Comparison of ENCODE assay signal across 1 cellular context in genomic region chr6:70667256-70667710, GRCh38.
A peak's percentile ranks its signal among the peaks of the same experiment; 100 is the strongest.
TF ChIP-seq lines count a peak whose summit lies in the region.

No MANE protein-coding gene starts in this region.

TF ChIP-seq in K562, 482 proteins besides CTCF, POLR2A, EP300 and RAD21 (continued from another document and continues in another):
- no peak for TF ChIP-seq E2F8 (IDR thresholded peaks at IDR 0.05; ENCODE audit: low read depth, partially characterized antibody)
- TF ChIP-seq GABPB1 (CRISPR knock-in tag; IDR thresholded peaks at IDR 0.05), result no peak
- TF ChIP-seq, protein P1, sequence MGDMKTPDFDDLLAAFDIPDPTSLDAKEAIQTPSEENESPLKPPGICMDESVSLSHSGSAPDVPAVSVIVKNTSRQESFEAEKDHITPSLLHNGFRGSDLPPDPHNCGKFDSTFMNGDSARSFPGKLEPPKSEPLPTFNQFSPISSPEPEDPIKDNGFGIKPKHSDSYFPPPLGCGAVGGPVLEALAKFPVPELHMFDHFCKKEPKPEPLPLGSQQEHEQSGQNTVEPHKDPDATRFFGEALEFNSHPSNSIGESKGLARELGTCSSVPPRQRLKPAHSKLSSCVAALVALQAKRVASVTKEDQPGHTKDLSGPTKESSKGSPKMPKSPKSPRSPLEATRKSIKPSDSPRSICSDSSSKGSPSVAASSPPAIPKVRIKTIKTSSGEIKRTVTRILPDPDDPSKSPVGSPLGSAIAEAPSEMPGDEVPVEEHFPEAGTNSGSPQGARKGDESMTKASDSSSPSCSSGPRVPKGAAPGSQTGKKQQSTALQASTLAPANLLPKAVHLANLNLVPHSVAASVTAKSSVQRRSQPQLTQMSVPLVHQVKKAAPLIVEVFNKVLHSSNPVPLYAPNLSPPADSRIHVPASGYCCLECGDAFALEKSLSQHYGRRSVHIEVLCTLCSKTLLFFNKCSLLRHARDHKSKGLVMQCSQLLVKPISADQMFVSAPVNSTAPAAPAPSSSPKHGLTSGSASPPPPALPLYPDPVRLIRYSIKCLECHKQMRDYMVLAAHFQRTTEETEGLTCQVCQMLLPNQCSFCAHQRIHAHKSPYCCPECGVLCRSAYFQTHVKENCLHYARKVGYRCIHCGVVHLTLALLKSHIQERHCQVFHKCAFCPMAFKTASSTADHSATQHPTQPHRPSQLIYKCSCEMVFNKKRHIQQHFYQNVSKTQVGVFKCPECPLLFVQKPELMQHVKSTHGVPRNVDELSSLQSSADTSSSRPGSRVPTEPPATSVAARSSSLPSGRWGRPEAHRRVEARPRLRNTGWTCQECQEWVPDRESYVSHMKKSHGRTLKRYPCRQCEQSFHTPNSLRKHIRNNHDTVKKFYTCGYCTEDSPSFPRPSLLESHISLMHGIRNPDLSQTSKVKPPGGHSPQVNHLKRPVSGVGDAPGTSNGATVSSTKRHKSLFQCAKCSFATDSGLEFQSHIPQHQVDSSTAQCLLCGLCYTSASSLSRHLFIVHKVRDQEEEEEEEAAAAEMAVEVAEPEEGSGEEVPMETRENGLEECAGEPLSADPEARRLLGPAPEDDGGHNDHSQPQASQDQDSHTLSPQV (IDR thresholded peaks at IDR 0.05), result peak; percentile 51; the same call in 1 of the 2 replicates
- peak; percentile 61 for TF ChIP-seq POLR2B (IDR thresholded peaks at IDR 0.05; ENCODE audit: low read depth, partially characterized antibody)
- TF ChIP-seq PHF20 (IDR thresholded peaks at IDR 0.05; ENCODE audit: partially characterized antibody), result peak; percentile 86
- TF ChIP-seq, protein P2, sequence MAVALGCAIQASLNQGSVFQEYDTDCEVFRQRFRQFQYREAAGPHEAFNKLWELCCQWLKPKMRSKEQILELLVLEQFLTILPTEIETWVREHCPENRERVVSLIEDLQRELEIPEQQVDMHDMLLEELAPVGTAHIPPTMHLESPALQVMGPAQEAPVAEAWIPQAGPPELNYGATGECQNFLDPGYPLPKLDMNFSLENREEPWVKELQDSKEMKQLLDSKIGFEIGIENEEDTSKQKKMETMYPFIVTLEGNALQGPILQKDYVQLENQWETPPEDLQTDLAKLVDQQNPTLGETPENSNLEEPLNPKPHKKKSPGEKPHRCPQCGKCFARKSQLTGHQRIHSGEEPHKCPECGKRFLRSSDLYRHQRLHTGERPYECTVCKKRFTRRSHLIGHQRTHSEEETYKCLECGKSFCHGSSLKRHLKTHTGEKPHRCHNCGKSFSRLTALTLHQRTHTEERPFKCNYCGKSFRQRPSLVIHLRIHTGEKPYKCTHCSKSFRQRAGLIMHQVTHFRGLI (CRISPR knock-in tag; IDR thresholded peaks at IDR 0.05), result 0 out of 2 replicates have a peak, but pooled peaks have one; percentile 35
- peak; percentile 33 for TF ChIP-seq BRD9 (IDR thresholded peaks at IDR 0.05; ENCODE audit: low read depth, partially characterized antibody)
- no peak for TF ChIP-seq BCL6 (CRISPR knock-in tag; IDR thresholded peaks at IDR 0.05)
- 0 out of 2 replicates have a peak, but pooled peaks have one; percentile 4 for TF ChIP-seq DEAF1 (CRISPR knock-in tag; IDR thresholded peaks at IDR 0.05)
- TF ChIP-seq, protein P3, sequence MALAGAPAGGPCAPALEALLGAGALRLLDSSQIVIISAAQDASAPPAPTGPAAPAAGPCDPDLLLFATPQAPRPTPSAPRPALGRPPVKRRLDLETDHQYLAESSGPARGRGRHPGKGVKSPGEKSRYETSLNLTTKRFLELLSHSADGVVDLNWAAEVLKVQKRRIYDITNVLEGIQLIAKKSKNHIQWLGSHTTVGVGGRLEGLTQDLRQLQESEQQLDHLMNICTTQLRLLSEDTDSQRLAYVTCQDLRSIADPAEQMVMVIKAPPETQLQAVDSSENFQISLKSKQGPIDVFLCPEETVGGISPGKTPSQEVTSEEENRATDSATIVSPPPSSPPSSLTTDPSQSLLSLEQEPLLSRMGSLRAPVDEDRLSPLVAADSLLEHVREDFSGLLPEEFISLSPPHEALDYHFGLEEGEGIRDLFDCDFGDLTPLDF (CRISPR knock-in tag; IDR thresholded peaks at IDR 0.05), result no peak
- peak; percentile 43; the same call in 1 of the 2 replicates for TF ChIP-seq HINFP (tag; conservative IDR thresholded peaks at IDR 0.05; ENCODE audit: low read depth)
- TF ChIP-seq, protein P4, sequence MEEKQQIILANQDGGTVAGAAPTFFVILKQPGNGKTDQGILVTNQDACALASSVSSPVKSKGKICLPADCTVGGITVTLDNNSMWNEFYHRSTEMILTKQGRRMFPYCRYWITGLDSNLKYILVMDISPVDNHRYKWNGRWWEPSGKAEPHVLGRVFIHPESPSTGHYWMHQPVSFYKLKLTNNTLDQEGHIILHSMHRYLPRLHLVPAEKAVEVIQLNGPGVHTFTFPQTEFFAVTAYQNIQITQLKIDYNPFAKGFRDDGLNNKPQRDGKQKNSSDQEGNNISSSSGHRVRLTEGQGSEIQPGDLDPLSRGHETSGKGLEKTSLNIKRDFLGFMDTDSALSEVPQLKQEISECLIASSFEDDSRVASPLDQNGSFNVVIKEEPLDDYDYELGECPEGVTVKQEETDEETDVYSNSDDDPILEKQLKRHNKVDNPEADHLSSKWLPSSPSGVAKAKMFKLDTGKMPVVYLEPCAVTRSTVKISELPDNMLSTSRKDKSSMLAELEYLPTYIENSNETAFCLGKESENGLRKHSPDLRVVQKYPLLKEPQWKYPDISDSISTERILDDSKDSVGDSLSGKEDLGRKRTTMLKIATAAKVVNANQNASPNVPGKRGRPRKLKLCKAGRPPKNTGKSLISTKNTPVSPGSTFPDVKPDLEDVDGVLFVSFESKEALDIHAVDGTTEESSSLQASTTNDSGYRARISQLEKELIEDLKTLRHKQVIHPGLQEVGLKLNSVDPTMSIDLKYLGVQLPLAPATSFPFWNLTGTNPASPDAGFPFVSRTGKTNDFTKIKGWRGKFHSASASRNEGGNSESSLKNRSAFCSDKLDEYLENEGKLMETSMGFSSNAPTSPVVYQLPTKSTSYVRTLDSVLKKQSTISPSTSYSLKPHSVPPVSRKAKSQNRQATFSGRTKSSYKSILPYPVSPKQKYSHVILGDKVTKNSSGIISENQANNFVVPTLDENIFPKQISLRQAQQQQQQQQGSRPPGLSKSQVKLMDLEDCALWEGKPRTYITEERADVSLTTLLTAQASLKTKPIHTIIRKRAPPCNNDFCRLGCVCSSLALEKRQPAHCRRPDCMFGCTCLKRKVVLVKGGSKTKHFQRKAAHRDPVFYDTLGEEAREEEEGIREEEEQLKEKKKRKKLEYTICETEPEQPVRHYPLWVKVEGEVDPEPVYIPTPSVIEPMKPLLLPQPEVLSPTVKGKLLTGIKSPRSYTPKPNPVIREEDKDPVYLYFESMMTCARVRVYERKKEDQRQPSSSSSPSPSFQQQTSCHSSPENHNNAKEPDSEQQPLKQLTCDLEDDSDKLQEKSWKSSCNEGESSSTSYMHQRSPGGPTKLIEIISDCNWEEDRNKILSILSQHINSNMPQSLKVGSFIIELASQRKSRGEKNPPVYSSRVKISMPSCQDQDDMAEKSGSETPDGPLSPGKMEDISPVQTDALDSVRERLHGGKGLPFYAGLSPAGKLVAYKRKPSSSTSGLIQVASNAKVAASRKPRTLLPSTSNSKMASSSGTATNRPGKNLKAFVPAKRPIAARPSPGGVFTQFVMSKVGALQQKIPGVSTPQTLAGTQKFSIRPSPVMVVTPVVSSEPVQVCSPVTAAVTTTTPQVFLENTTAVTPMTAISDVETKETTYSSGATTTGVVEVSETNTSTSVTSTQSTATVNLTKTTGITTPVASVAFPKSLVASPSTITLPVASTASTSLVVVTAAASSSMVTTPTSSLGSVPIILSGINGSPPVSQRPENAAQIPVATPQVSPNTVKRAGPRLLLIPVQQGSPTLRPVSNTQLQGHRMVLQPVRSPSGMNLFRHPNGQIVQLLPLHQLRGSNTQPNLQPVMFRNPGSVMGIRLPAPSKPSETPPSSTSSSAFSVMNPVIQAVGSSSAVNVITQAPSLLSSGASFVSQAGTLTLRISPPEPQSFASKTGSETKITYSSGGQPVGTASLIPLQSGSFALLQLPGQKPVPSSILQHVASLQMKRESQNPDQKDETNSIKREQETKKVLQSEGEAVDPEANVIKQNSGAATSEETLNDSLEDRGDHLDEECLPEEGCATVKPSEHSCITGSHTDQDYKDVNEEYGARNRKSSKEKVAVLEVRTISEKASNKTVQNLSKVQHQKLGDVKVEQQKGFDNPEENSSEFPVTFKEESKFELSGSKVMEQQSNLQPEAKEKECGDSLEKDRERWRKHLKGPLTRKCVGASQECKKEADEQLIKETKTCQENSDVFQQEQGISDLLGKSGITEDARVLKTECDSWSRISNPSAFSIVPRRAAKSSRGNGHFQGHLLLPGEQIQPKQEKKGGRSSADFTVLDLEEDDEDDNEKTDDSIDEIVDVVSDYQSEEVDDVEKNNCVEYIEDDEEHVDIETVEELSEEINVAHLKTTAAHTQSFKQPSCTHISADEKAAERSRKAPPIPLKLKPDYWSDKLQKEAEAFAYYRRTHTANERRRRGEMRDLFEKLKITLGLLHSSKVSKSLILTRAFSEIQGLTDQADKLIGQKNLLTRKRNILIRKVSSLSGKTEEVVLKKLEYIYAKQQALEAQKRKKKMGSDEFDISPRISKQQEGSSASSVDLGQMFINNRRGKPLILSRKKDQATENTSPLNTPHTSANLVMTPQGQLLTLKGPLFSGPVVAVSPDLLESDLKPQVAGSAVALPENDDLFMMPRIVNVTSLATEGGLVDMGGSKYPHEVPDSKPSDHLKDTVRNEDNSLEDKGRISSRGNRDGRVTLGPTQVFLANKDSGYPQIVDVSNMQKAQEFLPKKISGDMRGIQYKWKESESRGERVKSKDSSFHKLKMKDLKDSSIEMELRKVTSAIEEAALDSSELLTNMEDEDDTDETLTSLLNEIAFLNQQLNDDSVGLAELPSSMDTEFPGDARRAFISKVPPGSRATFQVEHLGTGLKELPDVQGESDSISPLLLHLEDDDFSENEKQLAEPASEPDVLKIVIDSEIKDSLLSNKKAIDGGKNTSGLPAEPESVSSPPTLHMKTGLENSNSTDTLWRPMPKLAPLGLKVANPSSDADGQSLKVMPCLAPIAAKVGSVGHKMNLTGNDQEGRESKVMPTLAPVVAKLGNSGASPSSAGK (IDR thresholded peaks at IDR 0.05), result peak; percentile 58
- TF ChIP-seq TEAD4 (IDR thresholded peaks at IDR 0.05; ENCODE audit: low read length), result peak; percentile 16; the same call in 1 of the 2 replicates
- TF ChIP-seq TEAD4 (CRISPR knock-in tag; IDR thresholded peaks at IDR 0.05; ENCODE audit: borderline replicate concordance), result no peak
- TF ChIP-seq CHAMP1 (IDR thresholded peaks at IDR 0.05), result peak; percentile 55
- TF ChIP-seq, protein P5, sequence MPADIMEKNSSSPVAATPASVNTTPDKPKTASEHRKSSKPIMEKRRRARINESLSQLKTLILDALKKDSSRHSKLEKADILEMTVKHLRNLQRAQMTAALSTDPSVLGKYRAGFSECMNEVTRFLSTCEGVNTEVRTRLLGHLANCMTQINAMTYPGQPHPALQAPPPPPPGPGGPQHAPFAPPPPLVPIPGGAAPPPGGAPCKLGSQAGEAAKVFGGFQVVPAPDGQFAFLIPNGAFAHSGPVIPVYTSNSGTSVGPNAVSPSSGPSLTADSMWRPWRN (IDR thresholded peaks at IDR 0.05; ENCODE audit: low read depth), result no peak
- 0 out of 2 replicates have a peak, but pooled peaks have one; percentile 18 for TF ChIP-seq NBN (IDR thresholded peaks at IDR 0.05; ENCODE audit: low read depth)
- peak; percentile 42; the same call in 1 of the 2 replicates for TF ChIP-seq FOSL1 (tag; conservative IDR thresholded peaks at IDR 0.05)
- TF ChIP-seq PHF8 (IDR thresholded peaks at IDR 0.05; ENCODE audit: borderline replicate concordance, low read length), result peak; percentile 45; the same call in 1 of the 2 replicates
- peak in 1 of 2 experiments; percentile 42; a peak in 1 of 4 replicates for TF ChIP-seq ARNT (IDR thresholded peaks at IDR 0.05)
